6 cellular contexts compared by ENCODE assay signal in genomic region chr17:38747385-38748328, GRCh38. TPM values are rescaled to one million over a fixed set of nuclear protein-coding genes. Genes with fewer than 3 reads are reported as not detected.
DNase-seq lines count a peak whose midpoint lies in the region; ATAC-seq and TF ChIP-seq lines count a peak whose summit lies in the region.

No MANE protein-coding gene starts in this region.

- no peaks in the 10 kb centered on the region for H3K9me3 ChIP-seq in body of pancreas

- H3K27ac ChIP-seq in body of pancreas, result peak overlapping the region; percentile 61 to 89 (median 76)

- TF ChIP-seq CTCF in body of pancreas (IDR thresholded peaks at IDR 0.05) (peak in 1 of 7 experiments; percentile 5), nephron progenitor cell (IDR thresholded peaks at IDR 0.05) (no peak)

- H3K4me1 ChIP-seq in body of pancreas, result peaks cover 69% of the 10 kb centered on the region

- no peak overlapping the region for H3K27ac Mint-ChIP-seq in T-helper 2 cell treated with Interferon-gamma antibody and Interleukin-4, amounts not matched to agents 5 μg/mL and 100 μg/mL, for 36 hours
- H3K27ac Mint-ChIP-seq in nephron progenitor cell, result peak overlapping the region; percentile 50

- no peak for ATAC-seq in body of pancreas
- no peak for ATAC-seq in GM21367 (IDR thresholded peaks at IDR 0.05; ENCODE audit: unreplicated experiment)

- H3K4me3 Mint-ChIP-seq in T-helper 2 cell treated with Interferon-gamma antibody and Interleukin-4, amounts not matched to agents 5 μg/mL and 100 μg/mL, for 36 hours, result peak overlapping the region; percentile 82
- H3K4me3 Mint-ChIP-seq in nephron progenitor cell, result peak overlapping the region; percentile 98

- H3K27me3 Mint-ChIP-seq in T-helper 2 cell treated with Interferon-gamma antibody and Interleukin-4, amounts not matched to agents 5 μg/mL and 100 μg/mL, for 36 hours (ENCODE audit: low read depth), result peaks cover 42% of the 10 kb centered on the region
- no peaks in the 10 kb centered on the region for H3K27me3 Mint-ChIP-seq in nephron progenitor cell (ENCODE audit: low read depth, poor library complexity)

- no peak for DNase-seq in T-helper 2 cell treated with Interferon-gamma antibody and Interleukin-4, amounts not matched to agents 5 μg/mL and 100 μg/mL, for 36 hours (ENCODE audit: low spot score)
- DNase-seq in T-helper 2 cell (no peak), body of pancreas (peak in 1 of 4 donors; percentile 66), nephron progenitor cell (peak; percentile 78), amniotic stem cell (lab: John Stamatoyannopoulos, UW) (no peak)

- intact Hi-C loops in body of pancreas (cut with DNase I), result no loop called here

- peak overlapping the region; percentile 79 to 89 for H3K4me3 ChIP-seq in body of pancreas

- peaks cover 35% of the 10 kb centered on the region for H3K4me1 Mint-ChIP-seq in T-helper 2 cell treated with Interferon-gamma antibody and Interleukin-4, amounts not matched to agents 5 μg/mL and 100 μg/mL, for 36 hours (ENCODE audit: low read depth)
- H3K4me1 Mint-ChIP-seq in nephron progenitor cell, result peaks cover 64% of the 10 kb centered on the region

- no peaks in the 10 kb centered on the region for H3K27me3 ChIP-seq in body of pancreas

- peaks cover 4% of the 10 kb centered on the region for H3K36me3 Mint-ChIP-seq in T-helper 2 cell treated with Interferon-gamma antibody and Interleukin-4, amounts not matched to agents 5 μg/mL and 100 μg/mL, for 36 hours (ENCODE audit: low read depth)
- H3K36me3 Mint-ChIP-seq in nephron progenitor cell (ENCODE audit: low read depth), result peaks cover 5% of the 10 kb centered on the region

- 1% methylated on average over 44 to 59 of the region's 79 CpGs for WGBS in body of pancreas, 2 donors

- H3K36me3 ChIP-seq in body of pancreas (replicated peaks in 1 of 2; ENCODE audit: insufficient read depth in 1 of 2, low read depth in 2 of 2), result no peaks in the 10 kb centered on the region

- no peaks in the 10 kb centered on the region for H3K9me3 Mint-ChIP-seq in T-helper 2 cell treated with Interferon-gamma antibody and Interleukin-4, amounts not matched to agents 5 μg/mL and 100 μg/mL, for 36 hours
- H3K9me3 Mint-ChIP-seq in nephron progenitor cell, result no peaks in the 10 kb centered on the region

- TF ChIP-seq POLR2A in body of pancreas (IDR thresholded peaks at IDR 0.05), result peak in 1 of 3 donors; percentile 16

RNA-seq across cellular contexts. Expression of gene PCGF2, which starts 0.5 kb away (rescaled TPM):
- total RNA-seq in body of pancreas, result 1 to 10 TPM; 5.9 to 9.3 TPM

RNA-seq across cellular contexts. Expression of gene PSMB3, which starts 4.9 kb away (rescaled TPM):
- total RNA-seq in body of pancreas, result 10 to 100 TPM; 68.2 to 99.2 TPM

RNA-seq across cellular contexts. Expression of gene CISD3, which starts 17.5 kb away (rescaled TPM):
- 10 to 100 TPM; 11.2 TPM for total RNA-seq in body of pancreas

RNA-seq across cellular contexts. Expression of gene MLLT6, which starts 42.6 kb away (rescaled TPM):
- total RNA-seq in body of pancreas, result 100 to 1,000 TPM in 1 of 2 donors, 10 to 100 TPM in 1; 90.8 to 121 TPM

RNA-seq across cellular contexts. Expression of gene PIP4K2B, which starts 51.7 kb away (rescaled TPM):
- total RNA-seq in body of pancreas, result 10 to 100 TPM; 20.2 to 30.3 TPM
